In the genomic region with DNA sequence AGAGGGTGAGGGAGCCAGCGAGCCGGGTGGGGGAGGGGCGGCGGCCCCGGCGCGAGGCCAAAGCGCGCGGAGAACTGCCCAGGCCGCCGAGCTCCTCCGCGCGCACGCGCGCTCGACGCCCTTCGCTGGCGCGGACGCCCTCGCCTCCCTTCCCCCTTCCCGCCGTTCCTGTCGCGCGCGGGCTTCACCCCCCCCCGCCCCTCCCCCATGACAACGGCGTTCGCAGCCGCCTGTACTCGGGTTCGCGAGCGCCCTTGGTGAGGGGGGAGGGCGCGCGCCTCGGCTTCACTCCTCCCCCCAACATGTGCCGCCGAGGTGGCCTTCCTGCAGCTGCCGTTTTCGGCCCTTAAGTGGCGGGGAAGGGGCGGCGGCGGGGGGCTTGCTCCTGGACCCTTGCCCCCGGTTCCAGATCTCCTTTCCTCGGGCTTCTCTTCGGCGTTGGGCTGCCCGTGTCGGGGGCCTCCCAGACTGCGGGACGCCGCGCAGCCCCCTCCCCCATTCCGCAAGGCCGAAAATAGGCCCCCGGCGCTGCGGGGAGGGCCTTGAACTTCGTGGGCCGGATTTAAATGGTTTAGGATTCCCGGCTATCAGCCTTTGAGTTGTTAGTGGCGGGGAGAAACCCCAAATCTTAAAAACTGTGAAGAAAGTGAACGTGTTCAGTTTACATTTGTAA, we compare ENCODE assay signal across 8 cellular contexts. TPM values are rescaled to one million over a fixed set of nuclear protein-coding genes. Genes with fewer than 3 reads are reported as not detected.
DNase-seq lines count a peak whose midpoint lies in the region; ATAC-seq and TF ChIP-seq lines count a peak whose summit lies in the region.

No MANE protein-coding gene starts in this region.

- H3K36me3 Mint-ChIP-seq in activated naive CD4-positive, alpha-beta T cell treated with anti-CD3 and anti-CD28 coated beads, Interleukin-2, amount 50 U/mL, for 24 hours: peaks cover 18% of the 10 kb centered on the region

- peak overlapping the region; percentile 99 for H3K4me3 ChIP-seq in upper lobe of right lung

- H3K9me3 Mint-ChIP-seq in activated naive CD4-positive, alpha-beta T cell treated with anti-CD3 and anti-CD28 coated beads, Interleukin-2, amount 50 U/mL, for 24 hours: no peaks in the 10 kb centered on the region

- H3K9me3 ChIP-seq in upper lobe of right lung: no peaks in the 10 kb centered on the region

- peaks cover 18% of the 10 kb centered on the region for H3K36me3 ChIP-seq in upper lobe of right lung

- ATAC-seq in GM19467 (IDR thresholded peaks at IDR 0.05; ENCODE audit: unreplicated experiment): peak; percentile 37
- ATAC-seq in upper lobe of right lung: peak; percentile 88

- peak overlapping the region; percentile 99 for H3K27ac ChIP-seq in upper lobe of right lung

- H3K27ac Mint-ChIP-seq in activated naive CD4-positive, alpha-beta T cell treated with anti-CD3 and anti-CD28 coated beads, Interleukin-2, amount 50 U/mL, for 24 hours: peak overlapping the region; percentile 97

- peaks cover 40% of the 10 kb centered on the region for H3K4me1 ChIP-seq in upper lobe of right lung

- peak overlapping the region; percentile 99 for H3K4me3 Mint-ChIP-seq in activated naive CD4-positive, alpha-beta T cell treated with anti-CD3 and anti-CD28 coated beads, Interleukin-2, amount 50 U/mL, for 24 hours

- intact Hi-C loops in upper lobe of right lung (cut with DNase I): no loop called here

- peaks cover 47% of the 10 kb centered on the region for H3K4me1 Mint-ChIP-seq in activated naive CD4-positive, alpha-beta T cell treated with anti-CD3 and anti-CD28 coated beads, Interleukin-2, amount 50 U/mL, for 24 hours

- DNase-seq in DMS 273 treated with DMSO at 0.1 percent for 48 hours (lab: John Stamatoyannopoulos, UW) (peak; percentile 33), HK-2 (ENCODE audit: unreplicated experiment) (peak; percentile 71), NOMO-1 (lab: John Stamatoyannopoulos, UW; ENCODE audit: unreplicated experiment in 2 of 2) (peak; percentile 64 to 73), globus pallidus (ENCODE audit: low spot score) (peak; percentile 83), nucleus accumbens (lab: John Stamatoyannopoulos, UW) (peak in 46 of 56 donors; percentile 45 to 97 (median 88)), upper lobe of right lung (peak; percentile 93)

- no peaks in the 10 kb centered on the region for H3K27me3 Mint-ChIP-seq in activated naive CD4-positive, alpha-beta T cell treated with anti-CD3 and anti-CD28 coated beads, Interleukin-2, amount 50 U/mL, for 24 hours

- no peak for TF ChIP-seq CTCF in upper lobe of right lung (IDR thresholded peaks at IDR 0.05)

- H3K27me3 ChIP-seq in upper lobe of right lung: no peaks in the 10 kb centered on the region

RNA-seq across cellular contexts. Expression of a gene that starts 0.5 kb away (rescaled TPM):
- total RNA-seq in upper lobe of right lung: 660 TPM

RNA-seq across cellular contexts. Expression of a gene that starts 24.1 kb away (rescaled TPM):
- 179 TPM for total RNA-seq in upper lobe of right lung

RNA-seq across cellular contexts. Expression of a gene that starts 33.0 kb away (rescaled TPM):
- 0.81 TPM for total RNA-seq in upper lobe of right lung

RNA-seq across cellular contexts. Expression of a gene that starts 34.4 kb away (rescaled TPM):
- total RNA-seq in upper lobe of right lung: not detected

RNA-seq across cellular contexts. Expression of a gene that starts 45.3 kb away (rescaled TPM):
- total RNA-seq in upper lobe of right lung: not detected

Comparison
In these comparisons a context has a peak if more than half of its experiments do, and no peak if none do; other contexts are left out.
1. Peak in every context shown above with its lines: DNase-seq, ATAC-seq, H3K4me3 ChIP-seq and H3K27ac ChIP-seq.
2. DNase-seq: peak in every context shown above with its lines; median percentile 93 in upper lobe of right lung; 88 in nucleus accumbens; 83 in globus pallidus; 71 in HK-2; 68 in NOMO-1; 33 in DMS 273 treated with DMSO at 0.1 percent for 48 hours.